8 cellular contexts compared by ENCODE assay signal in the genomic region with DNA sequence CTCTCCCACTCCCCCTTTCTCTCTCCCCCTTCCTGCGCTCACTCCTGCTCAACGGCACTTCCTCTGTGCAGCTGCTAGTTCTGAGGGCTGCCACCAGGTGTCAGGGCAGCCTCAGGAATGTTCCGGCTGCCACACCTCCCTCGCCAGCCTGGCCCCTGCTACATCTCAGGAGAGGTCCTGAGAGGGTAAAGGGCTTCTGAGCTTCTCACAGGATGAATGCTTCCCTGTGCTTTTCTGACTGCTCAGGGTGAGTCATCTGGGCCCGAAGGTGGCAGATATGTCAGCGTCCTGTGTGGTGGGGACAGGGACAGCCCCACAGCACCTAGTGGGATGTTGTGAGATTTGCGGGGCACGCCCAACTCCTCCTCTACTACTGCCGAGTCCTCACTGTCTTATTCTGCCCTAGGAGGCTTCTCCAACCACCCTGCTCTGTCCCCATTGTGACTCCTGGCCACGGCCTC. TPM values are rescaled to one million over a fixed set of nuclear protein-coding genes. Genes with fewer than 3 reads are reported as not detected.
A peak's percentile ranks its signal among the peaks of the same experiment; 100 is the strongest.
DNase-seq lines count a peak whose midpoint lies in the region; ATAC-seq lines count a peak whose summit lies in the region.

No MANE protein-coding gene starts in this region.

- H3K27ac Mint-ChIP-seq in activated CD8-positive, alpha-beta T cell treated with anti-CD3 and anti-CD28 coated beads, Interleukin-2, amount 10 ng/mL, durations not matched to agents 7 days and 5 days: peak overlapping the region; percentile 22

- ATAC-seq in GM19455 (IDR thresholded peaks at IDR 0.05; ENCODE audit: unreplicated experiment) (peak; percentile 91), HG03469 (IDR thresholded peaks at IDR 0.05; ENCODE audit: unreplicated experiment) (peak; percentile 85)
- peak; percentile 86 for ATAC-seq in activated CD8-positive, alpha-beta T cell treated with anti-CD3 and anti-CD28 coated beads, Interleukin-2, amount 10 ng/mL, durations not matched to agents 7 days and 5 days

- H3K27ac ChIP-seq in effector memory CD4-positive, alpha-beta T cell (ENCODE audit: insufficient read depth, low read length, poor library complexity, severe bottlenecking): no peak overlapping the region

- peaks cover 14% of the 10 kb centered on the region for H3K4me1 ChIP-seq in effector memory CD4-positive, alpha-beta T cell (ENCODE audit: control insufficient read depth, insufficient read depth, low read length, poor library complexity, severe bottlenecking)

- H3K36me3 ChIP-seq in effector memory CD4-positive, alpha-beta T cell (ENCODE audit: control insufficient read depth, insufficient read depth, low read length): peaks cover 4% of the 10 kb centered on the region

- H3K9me3 ChIP-seq in effector memory CD4-positive, alpha-beta T cell (ENCODE audit: control insufficient read depth, low read length): no peaks in the 10 kb centered on the region

- POLR2A ChIA-PET in activated CD8-positive, alpha-beta T cell treated with anti-CD3 and anti-CD28 coated beads, Interleukin-2, amount 10 ng/mL, durations not matched to agents 7 days and 5 days (lab: Charles Lee): no interaction called here

- DNase-seq in D341Med (ENCODE audit: low spot score): peak; percentile 85
- DNase-seq in NCI-H748 treated with DMSO at 0.1 percent for 48 hours (lab: John Stamatoyannopoulos, UW): peak; percentile 49
- DNase-seq in activated CD8-positive, alpha-beta T cell treated with anti-CD3 and anti-CD28 coated beads, Interleukin-2, amount 10 ng/mL, durations not matched to agents 7 days and 5 days: peak; percentile 76
- peak; percentile 33 to 48 (median 38) for DNase-seq in effector memory CD4-positive, alpha-beta T cell
- DNase-seq in mucosa of gallbladder (ENCODE audit: low spot score): peak; percentile 20
- peak; percentile 71 to 89 for DNase-seq in stimulated activated CD8-positive, alpha-beta memory T cell treated with anti-CD3 and anti-CD28 coated beads, Interleukin-7, amount 100 ng/mL, for 48 hours (ENCODE audit: extremely low read depth in 1 of 2, low read depth in 1 of 2)

- H3K4me3 ChIP-seq in effector memory CD4-positive, alpha-beta T cell (ENCODE audit: insufficient read depth, low read depth, low read length, poor library complexity, severe bottlenecking): no peak overlapping the region

- CTCF ChIA-PET in activated CD8-positive, alpha-beta T cell treated with anti-CD3 and anti-CD28 coated beads, Interleukin-2, amount 10 ng/mL, durations not matched to agents 7 days and 5 days (lab: Charles Lee): interaction anchor here (0.8 to 2.0 kb wide), 7 partner anchors 12 to 528 kb away, joined by 3 to 22 read pairs (median 6); a partner anchor contains a TSS

- H3K4me1 Mint-ChIP-seq in activated CD8-positive, alpha-beta T cell treated with anti-CD3 and anti-CD28 coated beads, Interleukin-2, amount 10 ng/mL, durations not matched to agents 7 days and 5 days (ENCODE audit: low read depth): peaks cover 29% of the 10 kb centered on the region

- no peaks in the 10 kb centered on the region for H3K27me3 Mint-ChIP-seq in activated CD8-positive, alpha-beta T cell treated with anti-CD3 and anti-CD28 coated beads, Interleukin-2, amount 10 ng/mL, durations not matched to agents 7 days and 5 days (ENCODE audit: low read depth)

- H3K27me3 ChIP-seq in effector memory CD4-positive, alpha-beta T cell (replicated peaks; ENCODE audit: control insufficient read depth, insufficient read depth, low read length, poor library complexity, severe bottlenecking): no peaks in the 10 kb centered on the region

- no peaks in the 10 kb centered on the region for H3K9me3 Mint-ChIP-seq in activated CD8-positive, alpha-beta T cell treated with anti-CD3 and anti-CD28 coated beads, Interleukin-2, amount 10 ng/mL, durations not matched to agents 7 days and 5 days (ENCODE audit: insufficient read depth)

- H3K4me3 Mint-ChIP-seq in activated CD8-positive, alpha-beta T cell treated with anti-CD3 and anti-CD28 coated beads, Interleukin-2, amount 10 ng/mL, durations not matched to agents 7 days and 5 days: no peak overlapping the region

- H3K36me3 Mint-ChIP-seq in activated CD8-positive, alpha-beta T cell treated with anti-CD3 and anti-CD28 coated beads, Interleukin-2, amount 10 ng/mL, durations not matched to agents 7 days and 5 days (ENCODE audit: low read depth): peaks cover 13% of the 10 kb centered on the region

RNA-seq across cellular contexts. Expression of a gene that starts 49.0 kb away (rescaled TPM):
- 10 to 100 TPM; 62.0 to 64.5 TPM for total RNA-seq in activated CD8-positive, alpha-beta T cell treated with anti-CD3 and anti-CD28 coated beads, Interleukin-2, amount 10 ng/mL, durations not matched to agents 7 days and 5 days
- 71.4 TPM for total RNA-seq in mucosa of gallbladder

RNA-seq across cellular contexts. Expression of a gene that starts 55.2 kb away (rescaled TPM):
- total RNA-seq in activated CD8-positive, alpha-beta T cell treated with anti-CD3 and anti-CD28 coated beads, Interleukin-2, amount 10 ng/mL, durations not matched to agents 7 days and 5 days: 1 to 10 TPM in 1 of 2 experiments, under 1 TPM in 1; 0.89 to 1.0 TPM
- total RNA-seq in mucosa of gallbladder: 0.14 TPM

Comparison
In these comparisons a context has a peak if more than half of its experiments do, and no peak if none do; other contexts are left out.
1. DNase-seq: peak in every context shown above with its lines; median percentile 85 in D341Med; 80 in stimulated activated CD8-positive, alpha-beta memory T cell treated with anti-CD3 and anti-CD28 coated beads, Interleukin-7, amount 100 ng/mL, for 48 hours; 76 in activated CD8-positive, alpha-beta T cell treated with anti-CD3 and anti-CD28 coated beads, Interleukin-2, amount 10 ng/mL, durations not matched to agents 7 days and 5 days; 49 in NCI-H748 treated with DMSO at 0.1 percent for 48 hours; 38 in effector memory CD4-positive, alpha-beta T cell; 20 in mucosa of gallbladder.